Comparison of ENCODE assay signal across 26 cellular contexts in the genomic region with DNA sequence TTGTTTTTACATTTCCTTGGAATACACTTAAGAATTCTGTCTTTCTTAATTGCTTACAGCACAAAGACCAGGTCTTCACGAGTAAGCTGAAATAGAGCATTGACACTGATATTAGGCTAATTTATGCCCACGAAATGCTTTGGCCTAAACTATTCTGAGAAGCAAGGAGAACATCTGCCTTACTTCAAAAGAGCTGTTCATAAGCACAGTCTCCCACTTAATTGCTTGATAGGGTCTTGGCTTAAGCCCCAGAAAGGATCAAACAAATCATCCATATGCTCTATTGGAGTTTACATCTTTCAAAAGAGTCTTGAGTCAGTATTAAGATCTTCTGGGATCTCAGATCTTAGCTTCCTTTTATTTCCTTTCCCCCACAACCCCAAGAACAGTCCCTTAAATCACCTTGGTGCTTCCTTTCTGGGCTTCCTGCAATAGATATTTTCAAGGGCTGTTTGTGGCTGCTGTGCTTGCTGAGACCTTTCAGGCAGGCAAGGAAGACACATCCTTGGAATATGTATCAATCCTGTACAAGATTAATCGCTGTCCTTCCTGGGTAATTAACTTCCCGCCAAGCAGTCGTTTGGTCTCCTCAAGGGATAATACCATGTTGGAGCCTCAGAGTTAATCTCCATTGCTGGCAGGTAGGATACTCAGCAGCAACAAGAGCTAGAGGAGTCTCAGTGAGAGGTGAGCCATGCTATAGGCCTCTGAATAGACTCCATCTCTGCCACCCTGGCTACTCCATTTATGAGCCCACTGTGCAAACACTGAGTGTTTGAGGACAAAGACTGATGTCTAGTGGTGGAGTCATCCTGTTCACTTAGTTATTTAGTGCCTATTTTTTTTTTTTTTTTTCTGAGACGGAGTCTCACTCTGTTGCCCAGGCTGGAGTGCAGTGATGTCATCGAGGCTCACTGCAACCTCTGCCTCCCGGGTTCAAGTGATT. TPM values are rescaled to one million over a fixed set of nuclear protein-coding genes. Genes with fewer than 3 reads are reported as not detected.
DNase-seq lines count a peak whose midpoint lies in the region; ATAC-seq, FAIRE-seq and TF ChIP-seq lines count a peak whose summit lies in the region.
"Had no signal": no experiment of that assay in that cellular context is flagged by ENCODE, and none has a peak within 500 bp of the region (broad histone marks: within the 10 kb centered on the region; RNA-seq: fewer than 3 reads in every experiment).

No MANE protein-coding gene starts in this region.

- CTCF ChIA-PET in HepG2 (lab: Yijun Ruan, JAX; ENCODE audit: low intra/inter-chr PET ratio, low total read pairs): no interaction called here

- H3K9ac ChIP-seq in HepG2 (ENCODE audit: insufficient read depth, low read depth, low read length) (no peak overlapping the region), keratinocyte (ENCODE audit: control insufficient read depth, extremely low read depth, insufficient read depth, low read length) (no peak overlapping the region)

- H4K20me1 ChIP-seq in HepG2 (ENCODE audit: insufficient read depth, low read length): no peaks in the 10 kb centered on the region
- no peaks in the 10 kb centered on the region for H4K20me1 ChIP-seq in keratinocyte (ENCODE audit: control insufficient read depth, extremely low read depth, insufficient read depth, low read length)

- H2AFZ ChIP-seq in HepG2 (ENCODE audit: low read length) (no peak overlapping the region), keratinocyte (ENCODE audit: control insufficient read depth, low read length) (no peak overlapping the region)

- no peaks in the 10 kb centered on the region for H3K9me3 Mint-ChIP-seq in activated T-helper 17 cell treated with anti-CD3 and anti-CD28 coated beads, Interleukin-2, amount 50 U/mL, for 72 hours
- H3K9me3 Mint-ChIP-seq: nephron progenitor cell; stimulated activated naive B cell treated with anti-CD40 and anti-IgM and Interleukin-4, amounts not matched to agents 10 μg/mL and 1 μg/mL and 100 μg/mL, for 72 hours; WTC11 had no signal

- no peaks in the 10 kb centered on the region for H3K36me3 Mint-ChIP-seq in activated T-helper 17 cell treated with anti-CD3 and anti-CD28 coated beads, Interleukin-2, amount 50 U/mL, for 72 hours (ENCODE audit: low read depth)
- H3K36me3 Mint-ChIP-seq: activated naive CD8-positive, alpha-beta T cell; stimulated activated naive B cell treated with anti-CD40 and anti-IgM and Interleukin-4, amounts not matched to agents 10 μg/mL and 1 μg/mL and 100 μg/mL, for 72 hours; WTC11 had no signal

- H3K27ac Mint-ChIP-seq in activated T-helper 17 cell treated with anti-CD3 and anti-CD28 coated beads, Interleukin-2, amount 50 U/mL, for 72 hours: no peak overlapping the region
- H3K27ac Mint-ChIP-seq: activated naive CD8-positive, alpha-beta T cell; nephron progenitor cell; stimulated activated naive B cell treated with anti-CD40 and anti-IgM and Interleukin-4, amounts not matched to agents 10 μg/mL and 1 μg/mL and 100 μg/mL, for 72 hours; WTC11 had no signal

- TF ChIP-seq CTCF in HepG2 (CRISPR knock-in tag; IDR thresholded peaks at IDR 0.05) (no peak), right lobe of liver (IDR thresholded peaks at IDR 0.05) (no peak), keratinocyte (optimal IDR thresholded peaks at IDR 0.05 in 1 of 3, IDR thresholded peaks at IDR 0.05 in 1 of 3, conservative IDR thresholded peaks at IDR 0.05 in 1 of 3; ENCODE audit: extremely low read depth in 1 of 3, insufficient read depth in 2 of 3, low read length in 3 of 3) (no peak), upper lobe of left lung (IDR thresholded peaks at IDR 0.05) (no peak)

- no peak overlapping the region for H3K4me3 Mint-ChIP-seq in activated T-helper 17 cell treated with anti-CD3 and anti-CD28 coated beads, Interleukin-2, amount 50 U/mL, for 72 hours
- H3K4me3 Mint-ChIP-seq: activated naive CD8-positive, alpha-beta T cell; nephron progenitor cell; stimulated activated naive B cell treated with anti-CD40 and anti-IgM and Interleukin-4, amounts not matched to agents 10 μg/mL and 1 μg/mL and 100 μg/mL, for 72 hours; WTC11 had no signal

- BruUV-seq in HepG2 (replicated peaks; lab: Mats Ljungman, UMichigan): no TSS peak

- TF ChIP-seq EP300 in HepG2 (IDR thresholded peaks at IDR 0.05; ENCODE audit: low read depth in 2 of 2, low read length in 2 of 2): no peak
- no peak for TF ChIP-seq EP300 in HepG2 (CRISPR knock-in tag; IDR thresholded peaks at IDR 0.05; ENCODE audit: borderline replicate concordance)
- TF ChIP-seq EP300 in upper lobe of left lung (IDR thresholded peaks at IDR 0.05): no peak

- ATAC-seq in HepG2: no peak; the same call in 2 of the 3 replicates
- ATAC-seq in right lobe of liver: no peak
- no peak for ATAC-seq in upper lobe of left lung (ENCODE audit: low FRiP score in 2 of 2)
- ATAC-seq in HG03442 (IDR thresholded peaks at IDR 0.05; ENCODE audit: unreplicated experiment): no peak
- no peak for ATAC-seq in HG03139 (IDR thresholded peaks at IDR 0.05; ENCODE audit: unreplicated experiment)
- ATAC-seq in activated T-helper 17 cell treated with anti-CD3 and anti-CD28 coated beads, Interleukin-2, amount 50 U/mL, for 72 hours (replicated peaks): no peak
- ATAC-seq: pancreas; stimulated activated naive B cell treated with anti-CD40 and anti-IgM and Interleukin-4, amounts not matched to agents 10 μg/mL and 1 μg/mL and 100 μg/mL, for 72 hours; WTC11 had no signal

- H3K9me3 ChIP-seq in HepG2 (ENCODE audit: low read length) (no peaks in the 10 kb centered on the region), right lobe of liver (no peaks in the 10 kb centered on the region), keratinocyte (ENCODE audit: control insufficient read depth, low read depth, low read length) (no peaks in the 10 kb centered on the region), upper lobe of left lung (no peaks in the 10 kb centered on the region)
- H3K9me3 ChIP-seq: pancreas, vagina had no signal

- H3K79me2 ChIP-seq in HepG2 (ENCODE audit: insufficient read depth, low read length) (no peaks in the 10 kb centered on the region), keratinocyte (ENCODE audit: control insufficient read depth, insufficient read depth, low read length) (no peaks in the 10 kb centered on the region)

- peaks cover 5% of the 10 kb centered on the region for H3K27me3 Mint-ChIP-seq in activated T-helper 17 cell treated with anti-CD3 and anti-CD28 coated beads, Interleukin-2, amount 50 U/mL, for 72 hours

- intact Hi-C loops in HepG2 (cut with micrococcal nuclease; ENCODE audit: unreplicated experiment): no loop called here
- intact Hi-C loops in right lobe of liver (cut with DNase I): no loop called here

- DNase-seq in HepG2 (ENCODE audit: low spot score): peak; percentile 25
- DNase-seq in right lobe of liver: no peak
- DNase-seq in NCI-H82 (lab: John Stamatoyannopoulos, UW): peak; percentile 94
- DNase-seq in keratinocyte (ENCODE audit: low read depth, low spot score): no peak
- DNase-seq in upper lobe of left lung: no peak
- DNase-seq: activated CD4-positive, alpha-beta T cell treated with anti-CD3 and anti-CD28 coated beads, Interleukin-2, amount 50 U/mL, for 48 hours; activated CD8-positive, alpha-beta memory T cell treated with anti-CD3 and anti-CD28 coated beads, Interleukin-2, amount 50 U/mL, for 4 hours; cerebellar nuclear complex; H7; head of caudate nucleus; Kasumi-1; NCI-H1048; NCI-H2081; NCI-H510A treated with DMSO at 0.1 percent for 48 hours; nephron progenitor cell; pancreas; stimulated activated CD4-positive, alpha-beta T cell treated with anti-CD3 and anti-CD28 coated beads, Interleukin-4, amount 100 ng/mL, for 24 hours; stimulated activated naive B cell treated with anti-CD40 and anti-IgM and Interleukin-4, amounts not matched to agents 10 μg/mL and 1 μg/mL and 100 μg/mL, for 72 hours; T1000 had no signal

- 47% methylated on average over 8 of the region's 8 CpGs for WGBS in HepG2 (ENCODE audit: low lambda C conversion rate)
- 62% methylated on average over 4 of the region's 8 CpGs for WGBS in right lobe of liver (ENCODE audit: insufficient coverage, low coverage, low lambda C conversion rate, missing lambda C conversion rate)
- WGBS in upper lobe of left lung, 2 donors: 74 to 81% methylated on average over 8 of the region's 8 CpGs

- peaks cover 6% of the 10 kb centered on the region for H3K4me1 Mint-ChIP-seq in activated T-helper 17 cell treated with anti-CD3 and anti-CD28 coated beads, Interleukin-2, amount 50 U/mL, for 72 hours
- H3K4me1 Mint-ChIP-seq: WTC11 had no signal

- FAIRE-seq in HepG2 (lab: Jason Lieb, UNC) (no peak), keratinocyte (lab: Jason Lieb, UNC) (peak; percentile 39)
- FAIRE-seq: astrocyte, pancreas had no signal

- dilution Hi-C loops in keratinocyte (cut with MboI; ENCODE audit: extremely low pct_ligation_motif_present, low sequenced_read_pairs): no loop called here

- 0 out of 5 replicates have a peak, but pooled peaks cover under 1 to 7% of the 10 kb centered on the region in 2 experiments for H3K27me3 ChIP-seq in HepG2 (ENCODE audit: control insufficient read depth in 1 of 2, insufficient read depth in 2 of 2, low read length in 2 of 2)
- no peaks in the 10 kb centered on the region for H3K27me3 ChIP-seq in right lobe of liver
- no peaks in the 10 kb centered on the region for H3K27me3 ChIP-seq in keratinocyte (ENCODE audit: control insufficient read depth, extremely low read depth, insufficient read depth, low read length)
- no peaks in the 10 kb centered on the region for H3K27me3 ChIP-seq in upper lobe of left lung
- H3K27me3 ChIP-seq: pancreas, vagina had no signal

- no peak overlapping the region for H3K27ac ChIP-seq in HepG2 (ENCODE audit: extremely low read length, insufficient read depth, low read length)
- no peak overlapping the region for H3K27ac ChIP-seq in right lobe of liver
- no peak overlapping the region for H3K27ac ChIP-seq in keratinocyte (ENCODE audit: control insufficient read depth, insufficient read depth, low read length)
- H3K27ac ChIP-seq in upper lobe of left lung: no peak overlapping the region
- H3K27ac ChIP-seq: pancreas, vagina had no signal

- in situ Hi-C loops in HepG2 (cut with HindIII; ENCODE audit: extremely low pct_ligation_motif_present, low pct_unique_long_range_greater_than_20kb): no loop called here

- H3K9me1 ChIP-seq in keratinocyte (ENCODE audit: control insufficient read depth, extremely low read depth, insufficient read depth, low read length): no peaks in the 10 kb centered on the region

- no peaks in the 10 kb centered on the region for H3K36me3 ChIP-seq in HepG2 (replicated peaks in 1 of 2; ENCODE audit: control insufficient read depth in 1 of 2, insufficient read depth in 2 of 2, low read length in 2 of 2)
- H3K36me3 ChIP-seq in right lobe of liver: no peaks in the 10 kb centered on the region
- H3K36me3 ChIP-seq in keratinocyte (ENCODE audit: control insufficient read depth in 2 of 2, extremely low read depth in 1 of 2, insufficient read depth in 2 of 2, low read length in 2 of 2): no peaks in the 10 kb centered on the region
- no peaks in the 10 kb centered on the region for H3K36me3 ChIP-seq in upper lobe of left lung
- H3K36me3 ChIP-seq: pancreas, vagina had no signal

- no peak for TF ChIP-seq RAD21 in HepG2 (CRISPR knock-in tag; IDR thresholded peaks at IDR 0.05)

- H3K4me2 ChIP-seq in HepG2 (ENCODE audit: low read depth, low read length): no peak overlapping the region
- H3K4me2 ChIP-seq in keratinocyte (ENCODE audit: control insufficient read depth, extremely low read depth, insufficient read depth, low read depth, low read length): no peak overlapping the region

- POLR2A ChIA-PET in HepG2 (lab: Yijun Ruan, JAX): no interaction called here

- H3K4me3 ChIP-seq in HepG2 (replicated peaks in 1 of 3; ENCODE audit: insufficient read depth in 1 of 3, low read depth in 2 of 3, low read length in 3 of 3) (no peak overlapping the region), right lobe of liver (no peak overlapping the region), keratinocyte (ENCODE audit: control insufficient read depth in 2 of 3, extremely low read depth in 1 of 3, insufficient read depth in 2 of 3, low read depth in 1 of 3, low read length in 3 of 3) (no peak overlapping the region), upper lobe of left lung (no peak overlapping the region)
- H3K4me3 ChIP-seq: pancreas, vagina had no signal

- TF ChIP-seq POLR2A in HepG2 (IDR thresholded peaks at IDR 0.05; ENCODE audit: insufficient read depth in 1 of 2, low read depth in 2 of 2, low read length in 2 of 2) (no peak), right lobe of liver (IDR thresholded peaks at IDR 0.05) (no peak), upper lobe of left lung (IDR thresholded peaks at IDR 0.05) (no peak)

- peaks cover 48% of the 10 kb centered on the region for H3K4me1 ChIP-seq in HepG2 (ENCODE audit: insufficient read depth, low read length)
- peaks cover 0 to 7% (median 0%) of the 10 kb centered on the region in 4 donors for H3K4me1 ChIP-seq in right lobe of liver
- peaks cover 8% of the 10 kb centered on the region for H3K4me1 ChIP-seq in keratinocyte (ENCODE audit: control insufficient read depth, extremely low read depth, insufficient read depth, low read length)
- no peaks in the 10 kb centered on the region for H3K4me1 ChIP-seq in upper lobe of left lung

RNA-seq across cellular contexts. Expression of a gene that starts 37.1 kb away (rescaled TPM):
- total RNA-seq in HepG2 (2016; rRNA removed; fragmentation: Illumina TruSeq; extraction: Trizol) (0.13 TPM in 1 of 2 replicates, not detected in the other), right lobe of liver (1 to 10 TPM in 1 of 6 experiments, under 1 TPM in 3, not detected in 2; 0.21 to 1.0 (median 0.57) TPM), upper lobe of left lung (1 to 10 TPM in 2 of 6 donors, under 1 TPM in 1, not detected in 3; 0.76 to 3.8 (median 1.7) TPM)
- 0.18 and 0.20 TPM in 2 replicates for total RNA-seq in HepG2 (2016; cell fraction: cytosol; rRNA removed; fragmentation: Illumina TruSeq; extraction: Trizol; ENCODE audit: low read depth)
- 0.09 TPM in 1 of 2 replicates, not detected in the other for total RNA-seq in HepG2 (2016; cell fraction: insoluble cytoplasmic fraction; rRNA removed; fragmentation: Illumina TruSeq; extraction: Trizol)
- total RNA-seq in HepG2 (2016; cell fraction: membrane; rRNA removed; fragmentation: Illumina TruSeq; extraction: Trizol): 0.38 and 0.59 TPM in 2 replicates
- total RNA-seq in HepG2 (2016; cell fraction: nucleus; rRNA removed; fragmentation: Illumina TruSeq; extraction: Trizol): not detected in 2 replicates
- polyA plus RNA-seq in HepG2 (2011; rRNA removed) (not detected in 2 replicates), keratinocyte (2.0 to 3.4 TPM (median 2.0 TPM) in 3 replicates)
- 0.04 TPM in 1 of 2 replicates, not detected in the other for polyA plus RNA-seq in HepG2 (2011; cell fraction: cytosol; rRNA removed)
- not detected in 2 replicates for polyA plus RNA-seq in HepG2 (2011; cell fraction: nucleus; rRNA removed)
- not detected in 2 replicates for polyA plus RNA-seq in HepG2 (2012)
- 0.44 and 0.54 TPM in 2 replicates for polyA plus RNA-seq in HepG2 (2016; cell fraction: cytosol; fragmentation: Illumina TruSeq; extraction: Trizol; ENCODE audit: low read depth)
- polyA plus RNA-seq in HepG2 (2016; cell fraction: insoluble cytoplasmic fraction; fragmentation: Illumina TruSeq; extraction: Trizol; ENCODE audit: low read depth): 0.12 and 0.17 TPM in 2 replicates
- polyA plus RNA-seq in HepG2 (2016; cell fraction: membrane; fragmentation: Illumina TruSeq; extraction: Trizol; ENCODE audit: low read depth): 0.19 and 0.43 TPM in 2 replicates
- not detected in 2 replicates for polyA plus RNA-seq in HepG2 (2016; cell fraction: nucleus; fragmentation: Illumina TruSeq; extraction: Trizol; ENCODE audit: insufficient read depth, low read depth)
- 0.65 TPM in 1 of 2 replicates, not detected in the other for polyA minus RNA-seq in HepG2 (2011; rRNA and poly(A)+ RNA removed; ENCODE audit: low replicate concordance)
- not detected in 2 replicates for polyA minus RNA-seq in HepG2 (2011; cell fraction: cytosol; rRNA and poly(A)+ RNA removed)
- not detected in 2 replicates for polyA minus RNA-seq in HepG2 (2011; cell fraction: nucleus; rRNA and poly(A)+ RNA removed)
- polyA plus RNA-seq in keratinocyte (2011; ENCODE audit: low read depth): 0.96 TPM
- 1.9 and 3.7 TPM in 2 replicates for polyA plus RNA-seq in keratinocyte (2011; cell fraction: cytosol; rRNA removed)
- polyA plus RNA-seq in keratinocyte (2011; cell fraction: nucleus; rRNA removed): 2.3 and 3.1 TPM in 2 replicates
- 1.3 and 6.2 TPM in 2 replicates for polyA plus RNA-seq in keratinocyte (2012; ENCODE audit: low replicate concordance)
- 0.75 to 0.86 TPM (median 0.76 TPM) in 3 replicates for polyA minus RNA-seq in keratinocyte
- 6.1 TPM for polyA minus RNA-seq in keratinocyte (2011; cell fraction: cytosol; rRNA and poly(A)+ RNA removed)
- polyA minus RNA-seq in keratinocyte (2011; cell fraction: nucleus; rRNA and poly(A)+ RNA removed): 0.62 and 0.74 TPM in 2 replicates
- not detected for total RNA-seq in activated T-helper 17 cell treated with anti-CD3 and anti-CD28 coated beads, Interleukin-2, amount 50 U/mL, for 72 hours

RNA-seq across cellular contexts. Expression of a gene that starts 42.8 kb away (rescaled TPM):
- total RNA-seq in HepG2 (2016; rRNA removed; fragmentation: Illumina TruSeq; extraction: Trizol) (0.14 and 0.18 TPM in 2 replicates), right lobe of liver (1 to 10 TPM in 1 of 6 experiments, under 1 TPM in 5; 0.31 to 2.7 (median 0.83) TPM), upper lobe of left lung (10 to 100 TPM in 5 of 6 donors, 1 to 10 TPM in 1; 9.9 to 32.7 (median 19.2) TPM)
- under 0.01 and 0.20 TPM in 2 replicates for total RNA-seq in HepG2 (2016; cell fraction: cytosol; rRNA removed; fragmentation: Illumina TruSeq; extraction: Trizol; ENCODE audit: low read depth)
- 0.10 and 0.35 TPM in 2 replicates for total RNA-seq in HepG2 (2016; cell fraction: insoluble cytoplasmic fraction; rRNA removed; fragmentation: Illumina TruSeq; extraction: Trizol)
- total RNA-seq in HepG2 (2016; cell fraction: membrane; rRNA removed; fragmentation: Illumina TruSeq; extraction: Trizol): 0.21 and 0.28 TPM in 2 replicates
- 0.22 and 0.28 TPM in 2 replicates for total RNA-seq in HepG2 (2016; cell fraction: nucleus; rRNA removed; fragmentation: Illumina TruSeq; extraction: Trizol)
- polyA plus RNA-seq in HepG2 (2011; rRNA removed) (0.11 and 0.16 TPM in 2 replicates), keratinocyte (71.0 to 171 TPM (median 85.8 TPM) in 3 replicates)
- polyA plus RNA-seq in HepG2 (2011; cell fraction: cytosol; rRNA removed): 0.08 and 0.15 TPM in 2 replicates
- 0.03 and 0.08 TPM in 2 replicates for polyA plus RNA-seq in HepG2 (2011; cell fraction: nucleus; rRNA removed)
- 0.09 and 0.12 TPM in 2 replicates for polyA plus RNA-seq in HepG2 (2012)
- 0.03 and 0.06 TPM in 2 replicates for polyA plus RNA-seq in HepG2 (2016; cell fraction: cytosol; fragmentation: Illumina TruSeq; extraction: Trizol; ENCODE audit: low read depth)
- polyA plus RNA-seq in HepG2 (2016; cell fraction: insoluble cytoplasmic fraction; fragmentation: Illumina TruSeq; extraction: Trizol; ENCODE audit: low read depth): 0.08 and 0.19 TPM in 2 replicates
- 0.07 and 0.12 TPM in 2 replicates for polyA plus RNA-seq in HepG2 (2016; cell fraction: membrane; fragmentation: Illumina TruSeq; extraction: Trizol; ENCODE audit: low read depth)
- polyA plus RNA-seq in HepG2 (2016; cell fraction: nucleus; fragmentation: Illumina TruSeq; extraction: Trizol; ENCODE audit: insufficient read depth, low read depth): 0.34 and 0.37 TPM in 2 replicates
- 0.42 and 6.4 TPM in 2 replicates for polyA minus RNA-seq in HepG2 (2011; rRNA and poly(A)+ RNA removed; ENCODE audit: low replicate concordance)
- 0.10 and 0.18 TPM in 2 replicates for polyA minus RNA-seq in HepG2 (2011; cell fraction: cytosol; rRNA and poly(A)+ RNA removed)
- 0.12 and 0.13 TPM in 2 replicates for polyA minus RNA-seq in HepG2 (2011; cell fraction: nucleus; rRNA and poly(A)+ RNA removed)
- polyA plus RNA-seq in keratinocyte (2011; ENCODE audit: low read depth): 25.6 TPM
- polyA plus RNA-seq in keratinocyte (2011; cell fraction: cytosol; rRNA removed): 94.9 and 114 TPM in 2 replicates
- 289 and 310 TPM in 2 replicates for polyA plus RNA-seq in keratinocyte (2011; cell fraction: nucleus; rRNA removed)
- 62.4 and 123 TPM in 2 replicates for polyA plus RNA-seq in keratinocyte (2012; ENCODE audit: low replicate concordance)
- polyA minus RNA-seq in keratinocyte: 124 to 419 TPM (median 165 TPM) in 3 replicates
- 129 TPM for polyA minus RNA-seq in keratinocyte (2011; cell fraction: cytosol; rRNA and poly(A)+ RNA removed)
- 264 and 415 TPM in 2 replicates for polyA minus RNA-seq in keratinocyte (2011; cell fraction: nucleus; rRNA and poly(A)+ RNA removed)
- under 1 TPM; 0.17 to 0.53 TPM for total RNA-seq in activated T-helper 17 cell treated with anti-CD3 and anti-CD28 coated beads, Interleukin-2, amount 50 U/mL, for 72 hours

Comparison
In these comparisons a context has a peak if more than half of its experiments do, and no peak if none do; other contexts are left out.
1. DNase-seq: peak in HepG2 (single experiment) and NCI-H82 (single experiment); none in right lobe of liver (0 of 3), keratinocyte (single experiment) and upper lobe of left lung (0 of 2).